In the genomic region with DNA sequence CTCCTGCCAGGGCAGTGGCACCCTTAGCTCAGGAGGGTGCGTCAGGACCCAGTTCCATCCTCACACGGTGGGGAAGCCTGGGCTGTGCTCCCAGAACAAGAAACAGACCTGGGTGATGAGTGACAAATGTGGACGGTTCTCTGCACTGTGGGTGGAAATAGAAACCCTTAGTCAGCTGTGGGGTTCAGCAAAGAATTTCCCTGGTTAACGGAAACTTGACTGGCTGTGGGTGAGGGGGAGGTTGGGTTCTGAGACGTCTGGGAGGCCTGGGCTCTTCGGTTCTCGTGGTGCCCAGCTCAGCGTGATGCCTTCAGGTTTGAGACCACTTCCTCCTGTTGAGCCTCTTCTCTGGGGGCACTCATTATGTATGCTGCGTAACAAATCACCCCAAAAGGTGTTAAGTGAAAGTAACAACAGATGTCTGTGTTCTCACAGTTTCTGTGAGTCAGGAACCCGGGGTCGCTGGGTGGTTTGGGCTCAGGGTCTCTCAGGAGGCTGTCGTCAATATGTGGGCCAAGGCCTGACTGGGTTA, we compare ENCODE assay signal across 9 cellular contexts. TPM values are rescaled to one million over a fixed set of nuclear protein-coding genes. Genes with fewer than 3 reads are reported as not detected.
DNase-seq lines count a peak whose midpoint lies in the region; ATAC-seq and TF ChIP-seq lines count a peak whose summit lies in the region.
"Had no signal": no experiment of that assay in that cellular context is flagged by ENCODE, and none has a peak within 500 bp of the region (broad histone marks: within the 10 kb centered on the region; RNA-seq: fewer than 3 reads in every experiment).

No MANE protein-coding gene starts in this region.

- no peaks in the 10 kb centered on the region for H4K20me1 ChIP-seq in OCI-LY3 (ENCODE audit: insufficient read depth, low read length)

- no peak for TF ChIP-seq CTCF in OCI-LY3 (IDR thresholded peaks at IDR 0.05; ENCODE audit: low read depth, low read length)

- peaks cover 92% of the 10 kb centered on the region for H3K79me2 ChIP-seq in OCI-LY3 (ENCODE audit: low read length)

- POLR2A ChIA-PET in CD4-positive, alpha-beta memory T cell (lab: Charles Lee; ENCODE audit: partially characterized antibody): interaction anchor here (0.5 to 8.0 kb wide), 11 partner anchors 10 to 123 kb away, joined by 3 to 196 read pairs (median 8); a partner anchor contains a TSS

- peak overlapping the region; percentile 97 to 100 (median 99) for H3K27ac Mint-ChIP-seq in CD4-positive, alpha-beta memory T cell
- H3K27ac Mint-ChIP-seq in activated naive CD4-positive, alpha-beta T cell treated with anti-CD3 and anti-CD28 coated beads, Interleukin-2, amount 10 ng/mL, durations not matched to agents 7 days and 5 days: peak overlapping the region; percentile 93
- H3K27ac Mint-ChIP-seq: brain had no signal

- peak overlapping the region; percentile 78 to 97 (median 90) for H3K4me3 Mint-ChIP-seq in CD4-positive, alpha-beta memory T cell
- H3K4me3 Mint-ChIP-seq in activated naive CD4-positive, alpha-beta T cell treated with anti-CD3 and anti-CD28 coated beads, Interleukin-2, amount 10 ng/mL, durations not matched to agents 7 days and 5 days: peak overlapping the region; percentile 64
- H3K4me3 Mint-ChIP-seq: brain had no signal

- no peaks in the 10 kb centered on the region for H3K27me3 ChIP-seq in CD4-positive, alpha-beta memory T cell (ENCODE audit: insufficient read depth, low read length)
- H3K27me3 ChIP-seq in OCI-LY3 (ENCODE audit: low read depth, low read length): no peaks in the 10 kb centered on the region

- H3K36me3 ChIP-seq in CD4-positive, alpha-beta memory T cell (ENCODE audit: insufficient read depth, low read length): no peaks in the 10 kb centered on the region
- H3K36me3 ChIP-seq in OCI-LY3 (replicated peaks; ENCODE audit: low read depth, low read length): peaks cover 26% of the 10 kb centered on the region

- no peaks in the 10 kb centered on the region for H3K27me3 Mint-ChIP-seq in CD4-positive, alpha-beta memory T cell
- no peaks in the 10 kb centered on the region for H3K27me3 Mint-ChIP-seq in activated naive CD4-positive, alpha-beta T cell treated with anti-CD3 and anti-CD28 coated beads, Interleukin-2, amount 10 ng/mL, durations not matched to agents 7 days and 5 days

- H2AFZ ChIP-seq in OCI-LY3 (ENCODE audit: low read depth, low read length): no peak overlapping the region

- H3K36me3 Mint-ChIP-seq in CD4-positive, alpha-beta memory T cell: peaks cover under 1 to 19% of the 10 kb centered on the region in 2 donors
- peaks cover 32% of the 10 kb centered on the region for H3K36me3 Mint-ChIP-seq in activated naive CD4-positive, alpha-beta T cell treated with anti-CD3 and anti-CD28 coated beads, Interleukin-2, amount 10 ng/mL, durations not matched to agents 7 days and 5 days
- H3K36me3 Mint-ChIP-seq: brain had no signal

- peak overlapping the region; percentile 75 for H3K27ac ChIP-seq in CD4-positive, alpha-beta memory T cell (ENCODE audit: low read depth, low read length)
- H3K27ac ChIP-seq in OCI-LY3 (ENCODE audit: low read length): peak overlapping the region; percentile 93

- DNase-seq in CD4-positive, alpha-beta memory T cell: peak; percentile 71 to 92 (median 76)
- DNase-seq in activated naive CD4-positive, alpha-beta T cell treated with anti-CD3 and anti-CD28 coated beads, Interleukin-2, amount 10 ng/mL, durations not matched to agents 7 days and 5 days: peak; percentile 72
- DNase-seq in stimulated activated CD4-positive, alpha-beta T cell treated with anti-CD3 and anti-CD28 coated beads, TNF-alpha, amount 100 ng/mL, for 48 hours (ENCODE audit: low read depth in 3 of 3): peak; percentile 75 to 82 (median 80)
- DNase-seq in NCI-H1417 (lab: John Stamatoyannopoulos, UW) (no peak), hepatic stellate cell (ENCODE audit: low spot score) (no peak)

- peak overlapping the region; percentile 18 to 45 for H3K4me3 ChIP-seq in CD4-positive, alpha-beta memory T cell (ENCODE audit: low read length in 2 of 2)
- H3K4me3 ChIP-seq in OCI-LY3 (ENCODE audit: low read length): peak overlapping the region; percentile 53

- H3K9ac ChIP-seq in OCI-LY3 (ENCODE audit: low read length): peak overlapping the region; percentile 89

- intact Hi-C loops in CD4-positive, alpha-beta memory T cell (cut with micrococcal nuclease): loop anchor here (1.0 to 2.0 kb wide), 2 partner anchors 10 to 14 kb away; no protein-coding TSS in a partner anchor

- H3K4me1 Mint-ChIP-seq in CD4-positive, alpha-beta memory T cell: peaks cover 62 to 94% (median 81%) of the 10 kb centered on the region in 4 donors
- H3K4me1 Mint-ChIP-seq in activated naive CD4-positive, alpha-beta T cell treated with anti-CD3 and anti-CD28 coated beads, Interleukin-2, amount 10 ng/mL, durations not matched to agents 7 days and 5 days: peaks cover 85% of the 10 kb centered on the region
- H3K4me1 Mint-ChIP-seq: brain had no signal

- CTCF ChIA-PET in CD4-positive, alpha-beta memory T cell (lab: Charles Lee; ENCODE audit: partially characterized antibody): interaction anchor here (0.8 to 15.8 kb wide), 8 partner anchors 11 to 121 kb away, joined by 3 to 159 read pairs (median 6); a partner anchor contains a TSS
- CTCF ChIA-PET in activated naive CD4-positive, alpha-beta T cell treated with anti-CD3 and anti-CD28 coated beads, Interleukin-2, amount 10 ng/mL, durations not matched to agents 7 days and 5 days (lab: Charles Lee): interaction anchor here (0.6 to 2.1 kb wide), 5 partner anchors 14 to 30 kb away, joined by 3 to 5 read pairs (median 3); no protein-coding TSS in a partner anchor

- no peaks in the 10 kb centered on the region for H3K9me3 Mint-ChIP-seq in CD4-positive, alpha-beta memory T cell
- no peaks in the 10 kb centered on the region for H3K9me3 Mint-ChIP-seq in activated naive CD4-positive, alpha-beta T cell treated with anti-CD3 and anti-CD28 coated beads, Interleukin-2, amount 10 ng/mL, durations not matched to agents 7 days and 5 days

- H3K4me1 ChIP-seq in CD4-positive, alpha-beta memory T cell (ENCODE audit: insufficient read depth, low read length): peaks cover 80% of the 10 kb centered on the region
- peaks cover 93% of the 10 kb centered on the region for H3K4me1 ChIP-seq in OCI-LY3 (ENCODE audit: low read length)

- ATAC-seq in GM21619 (IDR thresholded peaks at IDR 0.05; ENCODE audit: unreplicated experiment) (peak; percentile 57), GM21515 (IDR thresholded peaks at IDR 0.05; ENCODE audit: unreplicated experiment) (no peak)

- no peaks in the 10 kb centered on the region for H3K9me3 ChIP-seq in CD4-positive, alpha-beta memory T cell (ENCODE audit: control insufficient read depth in 1 of 2, low read length in 2 of 2)
- no peaks in the 10 kb centered on the region for H3K9me3 ChIP-seq in OCI-LY3 (ENCODE audit: insufficient read depth, low read length)

- H3K4me2 ChIP-seq in OCI-LY3 (ENCODE audit: low read length): peak overlapping the region; percentile 68

RNA-seq across cellular contexts. Expression of a gene that starts 53.1 kb away (rescaled TPM):
- 1 to 10 TPM; 1.4 to 1.5 TPM for total RNA-seq in CD4-positive, alpha-beta memory T cell
- polyA plus RNA-seq in CD4-positive, alpha-beta memory T cell: 1 to 10 TPM in 1 of 2 donors, under 1 TPM in 1; 0.93 to 1.2 TPM

Comparison
In these comparisons a context has a peak if more than half of its experiments do, and no peak if none do; other contexts are left out.
1. DNase-seq: peak in CD4-positive, alpha-beta memory T cell (5 of 5), activated naive CD4-positive, alpha-beta T cell treated with anti-CD3 and anti-CD28 coated beads, Interleukin-2, amount 10 ng/mL, durations not matched to agents 7 days and 5 days (single experiment) and stimulated activated CD4-positive, alpha-beta T cell treated with anti-CD3 and anti-CD28 coated beads, TNF-alpha, amount 100 ng/mL, for 48 hours (3 of 3); none in NCI-H1417 (0 of 3) and hepatic stellate cell (single experiment).